In the genomic region with DNA sequence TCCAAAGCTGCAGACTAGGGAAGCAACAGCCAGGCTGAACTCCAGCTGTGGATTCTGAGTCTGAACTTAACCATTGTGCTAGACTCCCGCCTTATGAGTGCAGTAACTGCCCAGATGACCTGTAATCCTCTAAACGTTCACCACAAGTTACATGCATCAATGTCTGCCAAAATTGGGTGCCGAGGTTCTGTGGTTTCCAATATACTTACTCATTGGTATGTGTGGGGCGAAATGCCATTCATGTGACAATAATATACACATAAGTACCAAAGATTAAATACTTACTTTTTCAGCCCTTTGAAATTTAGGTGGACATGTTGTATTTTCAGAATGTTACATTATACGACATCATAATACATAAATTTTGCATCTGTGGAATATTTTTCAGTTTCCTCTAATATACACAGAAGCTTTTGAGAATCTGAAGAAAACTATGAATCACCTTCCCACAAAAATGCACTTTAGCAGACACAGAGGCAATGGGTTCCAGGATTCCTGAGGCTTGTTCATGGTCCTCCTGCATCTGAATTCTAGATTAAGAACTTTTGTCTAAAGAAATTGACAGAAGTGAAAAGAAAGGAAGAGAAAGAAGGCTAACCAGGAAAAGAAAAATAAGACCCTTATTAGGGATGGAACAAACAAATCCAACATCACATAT, we compare ENCODE assay signal across 13 cellular contexts. TPM values are rescaled to one million over a fixed set of nuclear protein-coding genes. Genes with fewer than 3 reads are reported as not detected.
DNase-seq lines count a peak whose midpoint lies in the region; ATAC-seq and TF ChIP-seq lines count a peak whose summit lies in the region.
"Had no signal": no experiment of that assay in that cellular context is flagged by ENCODE, and none has a peak within 500 bp of the region (broad histone marks: within the 10 kb centered on the region; RNA-seq: fewer than 3 reads in every experiment).

No MANE protein-coding gene starts in this region.

- no peak overlapping the region for H3K27ac ChIP-seq in body of pancreas
- H3K27ac ChIP-seq: cardiac muscle cell, Peyer's patch, transverse colon had no signal

- 79 to 91% methylated on average over 5 of the region's 5 CpGs for WGBS in body of pancreas, 2 donors

- peak; percentile 87 for DNase-seq in EH (ENCODE audit: low read depth)
- peak; percentile 68 for DNase-seq in RKO (ENCODE audit: low spot score)
- DNase-seq in epidermal melanocyte (ENCODE audit: insufficient read length, low spot score), result peak; percentile 28
- peak; percentile 91 for DNase-seq in non-pigmented ciliary epithelial cell (ENCODE audit: low read depth)
- DNase-seq in NCI-H69 (lab: John Stamatoyannopoulos, UW), result no peak
- DNase-seq in HuH-7 (ENCODE audit: low spot score), result no peak
- DNase-seq in body of pancreas, result no peak
- no peak for DNase-seq in NCI-H2107 treated with DMSO at 0.1 percent for 48 hours (lab: John Stamatoyannopoulos, UW; ENCODE audit: unreplicated experiment)
- DNase-seq: glutamatergic neuron, Peyer's patch, retina, transverse colon had no signal

- no peak for TF ChIP-seq CTCF in body of pancreas (IDR thresholded peaks at IDR 0.05)

- intact Hi-C loops in body of pancreas (cut with DNase I), result no loop called here

- no peak overlapping the region for H3K4me3 ChIP-seq in body of pancreas
- H3K4me3 ChIP-seq: cardiac muscle cell, Peyer's patch, transverse colon had no signal

- TF ChIP-seq POLR2A in body of pancreas (IDR thresholded peaks at IDR 0.05), result no peak

- no peaks in the 10 kb centered on the region for H3K9me3 ChIP-seq in body of pancreas
- H3K9me3 ChIP-seq: Peyer's patch, transverse colon had no signal

- no peak for ATAC-seq in body of pancreas

- no peaks in the 10 kb centered on the region for H3K36me3 ChIP-seq in body of pancreas (replicated peaks in 1 of 2; ENCODE audit: insufficient read depth in 1 of 2, low read depth in 2 of 2)
- H3K36me3 ChIP-seq: cardiac muscle cell, Peyer's patch, transverse colon had no signal

- H3K27me3 ChIP-seq in body of pancreas, result no peaks in the 10 kb centered on the region
- H3K27me3 ChIP-seq: cardiac muscle cell, Peyer's patch, transverse colon had no signal

- H3K4me1 ChIP-seq in body of pancreas, result no peaks in the 10 kb centered on the region
- H3K4me1 ChIP-seq: Peyer's patch, transverse colon had no signal

RNA-seq across cellular contexts. Expression of a gene that starts 31.7 kb away (rescaled TPM):
- 10 to 100 TPM in 1 of 2 donors, 1 to 10 TPM in 1; 7.5 to 17.8 TPM for total RNA-seq in body of pancreas

Comparison
In these comparisons a context has a peak if more than half of its experiments do, and no peak if none do; other contexts are left out.
1. DNase-seq: peak in EH (single experiment), RKO (single experiment), epidermal melanocyte (single experiment) and non-pigmented ciliary epithelial cell (single experiment); none in NCI-H69 (single experiment), HuH-7 (single experiment), body of pancreas (0 of 4) and NCI-H2107 treated with DMSO at 0.1 percent for 48 hours (single experiment).